9 cellular contexts compared by ENCODE assay signal in genomic region chr20:56798634-56799033, GRCh38.
"Had no signal": no experiment of that assay in that cellular context is flagged by ENCODE, and none has a peak within 500 bp of the region (broad histone marks: within the 10 kb centered on the region; RNA-seq: fewer than 3 reads in every experiment).

No MANE protein-coding gene starts in this region.

- FAIRE-seq: H1, H54, K562 had no signal

- H3K4me3 ChIP-seq: GM23248, K562 had no signal

- H3K4me3 Mint-ChIP-seq: H9, HFFc6 had no signal

- H3K27ac Mint-ChIP-seq: H9, HFFc6 had no signal

- H3K27ac ChIP-seq: GM23248 had no signal

- H3K9ac ChIP-seq: GM23248 had no signal

- DNase-seq: GM23248, H9, HCEC 1CT, HFFc6, IMR-90, KG1 had no signal

- ATAC-seq: K562 had no signal

- H2AFZ ChIP-seq: GM23248 had no signal
